ENCODE assay signal across 21 cellular contexts in genomic region chr19:7524523-7524922, GRCh38. TPM values are rescaled to one million over a fixed set of nuclear protein-coding genes. Genes with fewer than 3 reads are reported as not detected.
"Had no signal": no experiment of that assay in that cellular context is flagged by ENCODE, and none has a peak within 500 bp of the region (broad histone marks: within the 10 kb centered on the region; RNA-seq: fewer than 3 reads in every experiment).

No MANE protein-coding gene starts in this region.

- H3K27ac ChIP-seq: lower lobe of right lung, parathyroid adenoma, stomach, testis, tibial nerve, upper lobe of right lung, uterus had no signal

- H3K27me3 ChIP-seq: stomach, testis, tibial nerve, upper lobe of right lung, uterus had no signal

- H3K27me3 Mint-ChIP-seq: naive thymus-derived CD8-positive, alpha-beta T cell; progenitor cell of endocrine pancreas had no signal

- FAIRE-seq: frontal cortex, keratinocyte had no signal

- DNase-seq: cortex of kidney; hypothalamus; left ventricle myocardium superior; lower lobe of right lung; naive thymus-derived CD8-positive, alpha-beta T cell; stimulated activated CD4-positive, alpha-beta T cell treated with anti-CD3 and anti-CD28 coated beads, Interleukin-12 subunit alpha, Interleukin-12 subunit beta, amount 100 ng/mL, for 4 hours; stimulated activated CD4-positive, alpha-beta T cell treated with anti-CD3 and anti-CD28 coated beads, Interleukin-1b, Interleukin-23, amount 100 ng/mL, for 48 hours; stimulated activated CD4-positive, alpha-beta T cell treated with anti-CD3 and anti-CD28 coated beads, Interleukin-4, amount 100 ng/mL, for 1 hour; stimulated activated CD8-positive, alpha-beta memory T cell treated with anti-CD3 and anti-CD28 coated beads, Interleukin-4, amount 100 ng/mL, for 48 hours; stimulated activated naive CD4-positive, alpha-beta T cell treated with Interleukin-2 at 50 U/mL for 16 hours; stomach; testis; upper lobe of right lung; uterus had no signal

- ATAC-seq: left ventricle myocardium superior; lower lobe of right lung; naive thymus-derived CD8-positive, alpha-beta T cell; sciatic nerve; upper lobe of right lung had no signal

- H3K36me3 ChIP-seq: uterus had no signal

- H3K9ac ChIP-seq: parathyroid adenoma had no signal

- H3K9me3 ChIP-seq: lower lobe of right lung, stomach, testis, tibial nerve, upper lobe of right lung, uterus had no signal

- H3K4me3 ChIP-seq: lower lobe of right lung, smooth muscle cell, stomach, testis, tibial nerve, uterus had no signal

- H3K4me2 ChIP-seq: smooth muscle cell had no signal

- H3K9me3 Mint-ChIP-seq: naive thymus-derived CD8-positive, alpha-beta T cell had no signal

- H2AFZ ChIP-seq: parathyroid adenoma had no signal

- H3K27ac Mint-ChIP-seq: progenitor cell of endocrine pancreas had no signal

RNA-seq across cellular contexts. Expression of gene PEX11G, which starts 35.7 kb away (rescaled TPM):
- total RNA-seq: smooth muscle cell had no signal
